Comparison of ENCODE assay signal across 29 cellular contexts in genomic region chr15:75048394-75048793, GRCh38. TPM values are rescaled to one million over a fixed set of nuclear protein-coding genes. Genes with fewer than 3 reads are reported as not detected.
A peak's percentile ranks its signal among the peaks of the same experiment; 100 is the strongest.
DNase-seq lines count a peak whose midpoint lies in the region; ATAC-seq and TF ChIP-seq lines count a peak whose summit lies in the region.
"Had no signal": no experiment of that assay in that cellular context is flagged by ENCODE, and none has a peak within 500 bp of the region (broad histone marks: within the 10 kb centered on the region; RNA-seq: fewer than 3 reads in every experiment).

No MANE protein-coding gene starts in this region.

- TF ChIP-seq POLR2A in vagina (IDR thresholded peaks at IDR 0.05) = no peak

- H3K4me3 ChIP-seq in right atrium auricular region = no peak overlapping the region
- H3K4me3 ChIP-seq in neutrophil (ENCODE audit: low read depth in 1 of 2, low read length in 1 of 2) = peak overlapping the region in 1 of 2 experiments; percentile 70
- H3K4me3 ChIP-seq in vagina = no peak overlapping the region
- H3K4me3 ChIP-seq in ascending aorta = no peak overlapping the region
- H3K4me3 ChIP-seq: dorsolateral prefrontal cortex, pancreas, smooth muscle cell, tibial nerve had no signal

- peak overlapping the region; percentile 73 to 79 for H3K27ac ChIP-seq in right atrium auricular region
- peak overlapping the region; percentile 60; the same call in 1 of the 2 replicates for H3K27ac ChIP-seq in RWPE1
- peak overlapping the region; percentile 100 for H3K27ac ChIP-seq in neutrophil
- peak overlapping the region; percentile 45 for H3K27ac ChIP-seq in vagina
- H3K27ac ChIP-seq in ascending aorta = peak overlapping the region in 1 of 2 donors; percentile 77

- ATAC-seq in Right ventricle myocardium superior (ENCODE audit: poor library complexity) = no peak
- ATAC-seq: SK-N-SH treated with all-trans-retinoic acid at 6 μM for 48 hours, T-helper 17 cell had no signal

- POLR2A ChIA-PET in RWPE1 (lab: Yijun Ruan, JAX; ENCODE audit: low non-redundant PET) = no interaction called here

- no peaks in the 10 kb centered on the region for H3K27me3 ChIP-seq in right atrium auricular region
- no peaks in the 10 kb centered on the region for H3K27me3 ChIP-seq in neutrophil
- no peaks in the 10 kb centered on the region for H3K27me3 ChIP-seq in vagina
- no peaks in the 10 kb centered on the region for H3K27me3 ChIP-seq in ascending aorta
- H3K27me3 ChIP-seq: dorsolateral prefrontal cortex, pancreas, tibial nerve had no signal

- DNase-seq in right atrium auricular region (ENCODE audit: low spot score) (no peak), Right ventricle myocardium superior (no peak), RWPE1 (ENCODE audit: low spot score) (no peak), vagina (ENCODE audit: extremely low spot score in 2 of 2) (no peak), ascending aorta (ENCODE audit: low spot score in 2 of 2) (no peak), NCI-H2227 (lab: John Stamatoyannopoulos, UW; ENCODE audit: unreplicated experiment) (no peak), inferior parietal cortex (ENCODE audit: extremely low spot score) (no peak)
- DNase-seq: activated CD4-positive, alpha-beta T cell treated with anti-CD3 and anti-CD28 coated beads, Interleukin-2, amount 50 U/mL, for 48 hours; activated T-cell treated with anti-CD3 and anti-CD28 coated beads, Interleukin-2, amount 50 U/mL, for 48 hours; central memory CD4-positive, alpha-beta T cell; DMS153; dorsolateral prefrontal cortex; foreskin melanocyte; H9; KBM-7; kidney glomerular epithelial cell; NCI-H1417; NCI-H2029 treated with DMSO at 0.1 percent for 48 hours; NCI-H524 treated with DMSO at 0.1 percent for 48 hours; nephron progenitor cell; OCI-M1; pancreas; retina; stimulated activated CD4-positive, alpha-beta T cell treated with anti-CD3 and anti-CD28 coated beads, Interleukin-1b, Interleukin-23, amount 100 ng/mL, for 48 hours; T-helper 17 cell had no signal

- intact Hi-C loops in Right ventricle myocardium superior (cut with DNase I) (no loop called here), vagina (cut with DNase I) (no loop called here), ascending aorta (cut with DNase I) (no loop called here)

- H3K9me3 ChIP-seq in right atrium auricular region (no peaks in the 10 kb centered on the region), neutrophil (no peaks in the 10 kb centered on the region), vagina (no peaks in the 10 kb centered on the region), ascending aorta (no peaks in the 10 kb centered on the region)
- H3K9me3 ChIP-seq: pancreas, tibial nerve had no signal

- H3K36me3 ChIP-seq in right atrium auricular region (no peaks in the 10 kb centered on the region), neutrophil (peaks cover 51% of the 10 kb centered on the region), vagina (no peaks in the 10 kb centered on the region), ascending aorta (no peaks in the 10 kb centered on the region)
- H3K36me3 ChIP-seq: pancreas had no signal

- CTCF ChIA-PET in RWPE1 (lab: Yijun Ruan, JAX) = interaction anchor here (0.5 to 0.7 kb wide), 2 partner anchors 19 to 259 kb away, joined by 3 to 5 read pairs; no protein-coding TSS in a partner anchor

- H3K4me1 ChIP-seq in right atrium auricular region = peaks cover 0 to 88% of the 10 kb centered on the region in 2 donors
- H3K4me1 ChIP-seq in neutrophil (ENCODE audit: control insufficient read depth in 1 of 2, insufficient read depth in 1 of 2, low read depth in 1 of 2, low read length in 1 of 2) = peaks cover 52 to 55% of the 10 kb centered on the region in 2 experiments
- H3K4me1 ChIP-seq in vagina = peaks cover 41% of the 10 kb centered on the region
- peaks cover 17 to 36% of the 10 kb centered on the region in 2 donors for H3K4me1 ChIP-seq in ascending aorta

- no peak for TF ChIP-seq CTCF in right atrium auricular region (IDR thresholded peaks at IDR 0.05)
- TF ChIP-seq CTCF in RWPE1 (conservative IDR thresholded peaks at IDR 0.05; ENCODE audit: low read depth) = no peak
- no peak for TF ChIP-seq CTCF in neutrophil (IDR thresholded peaks at IDR 0.05)
- TF ChIP-seq CTCF in vagina (IDR thresholded peaks at IDR 0.05) = no peak
- TF ChIP-seq CTCF in ascending aorta (IDR thresholded peaks at IDR 0.05) = no peak

RNA-seq across cellular contexts. Expression of gene PPCDC, which starts 25.0 kb away (rescaled TPM):
- 10 to 100 TPM; 10.6 to 11.5 TPM for total RNA-seq in right atrium auricular region
- total RNA-seq in Right ventricle myocardium superior = 5.5 TPM
- 23.8 TPM for total RNA-seq in vagina
- 8.9 TPM for total RNA-seq in ascending aorta

RNA-seq across cellular contexts. Expression of gene SCAMP5, which starts 53.0 kb away (rescaled TPM):
- total RNA-seq in right atrium auricular region = 1 to 10 TPM; 4.0 to 7.5 TPM
- 1.2 TPM for total RNA-seq in Right ventricle myocardium superior
- 6.6 TPM for total RNA-seq in vagina
- total RNA-seq in ascending aorta = 0.43 TPM
